ENCODE assay signal across 25 cellular contexts in genomic region chr22:48278620-48279464, GRCh38.
DNase-seq lines count a peak whose midpoint lies in the region; ATAC-seq, FAIRE-seq and TF ChIP-seq lines count a peak whose summit lies in the region.
"Had no signal": no experiment of that assay in that cellular context is flagged by ENCODE, and none has a peak within 500 bp of the region (broad histone marks: within the 10 kb centered on the region; RNA-seq: fewer than 3 reads in every experiment).

No MANE protein-coding gene starts in this region.

- intact Hi-C loops in kidney (cut with DNase I), result no loop called here

- peaks cover 13% of the 10 kb centered on the region for H3K9me3 Mint-ChIP-seq in progenitor cell of endocrine pancreas (ENCODE audit: low read depth)

- H3K4me2 ChIP-seq in MM.1S (ENCODE audit: low read depth, low read length), result no peak overlapping the region

- H3K9me3 ChIP-seq in MM.1S (replicated peaks; ENCODE audit: insufficient read depth, low read length) (0 out of 2 replicates have a peak, but pooled peaks cover 3% of the 10 kb centered on the region), T-helper 17 cell (ENCODE audit: control insufficient read depth, low read length, poor library complexity, severe bottlenecking) (no peaks in the 10 kb centered on the region), kidney (ENCODE audit: control insufficient read depth in 1 of 2, low read length in 2 of 2) (no peaks in the 10 kb centered on the region)
- H3K9me3 ChIP-seq: MG63, upper lobe of left lung had no signal

- H3F3A ChIP-seq in MM.1S (ENCODE audit: insufficient read depth, low read length), result no peaks in the 10 kb centered on the region

- H3K4me1 ChIP-seq in MM.1S (ENCODE audit: low read length), result no peaks in the 10 kb centered on the region
- H3K4me1 ChIP-seq in kidney (ENCODE audit: control insufficient read depth in 1 of 2, insufficient read depth in 1 of 2, low read depth in 1 of 2, low read length in 2 of 2), result no peaks in the 10 kb centered on the region
- H3K4me1 ChIP-seq: foreskin keratinocyte, left ventricle myocardium inferior, upper lobe of left lung had no signal

- H3K36me3 Mint-ChIP-seq in T-helper 17 cell (ENCODE audit: low read depth), result peaks cover 7% of the 10 kb centered on the region
- H3K36me3 Mint-ChIP-seq in progenitor cell of endocrine pancreas (ENCODE audit: insufficient read depth), result no peaks in the 10 kb centered on the region
- H3K36me3 Mint-ChIP-seq: activated naive CD8-positive, alpha-beta T cell had no signal

- peak; percentile 1 for DNase-seq in MM.1S
- no peak for DNase-seq in T-helper 17 cell
- peak; percentile 66 for DNase-seq in kidney
- DNase-seq in progenitor cell of endocrine pancreas (ENCODE audit: low spot score, unreplicated experiment), result no peak
- no peak for DNase-seq in NCI-H345 (lab: John Stamatoyannopoulos, UW)
- DNase-seq: activated CD4-positive, alpha-beta T cell treated with anti-CD3 and anti-CD28 coated beads, Interleukin-2, amount 50 U/mL, for 4 hours; activated CD4-positive, CD25-positive, alpha-beta regulatory T cell; activated CD8-positive, alpha-beta memory T cell treated with anti-CD3 and anti-CD28 coated beads, Interleukin-2, amount 50 U/mL, for 48 hours; COR-L47; DMS79; foreskin keratinocyte; GDM1; KBM-7; left ventricle myocardium inferior; MG63; NCI-H1436; SHP77 treated with DMSO at 0.1 percent for 48 hours; stimulated activated CD4-positive, alpha-beta T cell treated with anti-CD3 and anti-CD28 coated beads, Interleukin-2, amount 100 ng/mL, for 24 hours; T-helper 9 cell; upper lobe of left lung had no signal

- H3K27me3 Mint-ChIP-seq in T-helper 17 cell (peaks cover 27% of the 10 kb centered on the region), progenitor cell of endocrine pancreas (peaks cover 36% of the 10 kb centered on the region)

- no peaks in the 10 kb centered on the region for H4K20me1 ChIP-seq in MM.1S (ENCODE audit: insufficient read depth, low read length)
- H4K20me1 ChIP-seq: BLaER1 treated with 17β-estradiol and CSF1 and Interleukin-3, amounts not matched to agents 10 nM and 100 nM had no signal

- H3K4me3 ChIP-seq in MM.1S (ENCODE audit: low read length) (no peak overlapping the region), kidney (ENCODE audit: low read length in 2 of 2) (no peak overlapping the region)
- H3K4me3 ChIP-seq: BLaER1 treated with 17β-estradiol and CSF1 and Interleukin-3, amounts not matched to agents 10 nM and 100 nM; left ventricle myocardium inferior; MG63; upper lobe of left lung had no signal

- H3K9ac ChIP-seq in MM.1S (ENCODE audit: low read length) (no peak overlapping the region), kidney (ENCODE audit: low read length in 2 of 2) (no peak overlapping the region)
- H3K9ac ChIP-seq: BLaER1 treated with 17β-estradiol and CSF1 and Interleukin-3, amounts not matched to agents 10 nM and 100 nM had no signal

- H3K9me2 ChIP-seq in MM.1S (replicated peaks; ENCODE audit: insufficient read depth, low read length), result no peaks in the 10 kb centered on the region

- no peaks in the 10 kb centered on the region for H3K79me2 ChIP-seq in MM.1S (ENCODE audit: low read length)

- H3K4me3 Mint-ChIP-seq in T-helper 17 cell, result peak overlapping the region; percentile 3
- no peak overlapping the region for H3K4me3 Mint-ChIP-seq in progenitor cell of endocrine pancreas (ENCODE audit: low read depth)
- H3K4me3 Mint-ChIP-seq: activated naive CD8-positive, alpha-beta T cell had no signal

- FAIRE-seq in kidney (lab: Jason Lieb, UNC), result no peak

- no peaks in the 10 kb centered on the region for H3K4me1 Mint-ChIP-seq in T-helper 17 cell
- H3K4me1 Mint-ChIP-seq in progenitor cell of endocrine pancreas (ENCODE audit: low read depth), result peaks cover 11% of the 10 kb centered on the region

- TF ChIP-seq CTCF in MM.1S (IDR thresholded peaks at IDR 0.05; ENCODE audit: low read length) (no peak), kidney (IDR thresholded peaks at IDR 0.05; ENCODE audit: borderline replicate concordance, extremely low read depth, insufficient read depth) (no peak), progenitor cell of endocrine pancreas (IDR thresholded peaks at IDR 0.05; ENCODE audit: unreplicated experiment) (no peak)

- ATAC-seq in T-helper 17 cell (no peak), HG03175 (IDR thresholded peaks at IDR 0.05; ENCODE audit: unreplicated experiment) (no peak), HG02840 (IDR thresholded peaks at IDR 0.05; ENCODE audit: low FRiP score, unreplicated experiment) (no peak)
- ATAC-seq: esophagus mucosa, foreskin keratinocyte had no signal

- no peak overlapping the region for H3K27ac Mint-ChIP-seq in T-helper 17 cell
- H3K27ac Mint-ChIP-seq in progenitor cell of endocrine pancreas, result peak overlapping the region; percentile 18
- H3K27ac Mint-ChIP-seq: activated naive CD8-positive, alpha-beta T cell had no signal

- no peak overlapping the region for H2AFZ ChIP-seq in MM.1S (ENCODE audit: low read length)

- H3K36me3 ChIP-seq in MM.1S (replicated peaks; ENCODE audit: insufficient read depth, low read length) (no peaks in the 10 kb centered on the region), kidney (ENCODE audit: control insufficient read depth in 1 of 2, insufficient read depth in 2 of 2, low read length in 2 of 2) (no peaks in the 10 kb centered on the region)
- H3K36me3 ChIP-seq: BLaER1 treated with 17β-estradiol and CSF1 and Interleukin-3, amounts not matched to agents 10 nM and 100 nM; left ventricle myocardium inferior; MG63; upper lobe of left lung had no signal

- H3K27me3 ChIP-seq in MM.1S (replicated peaks; ENCODE audit: insufficient read depth, low read length), result no peaks in the 10 kb centered on the region
- H3K27me3 ChIP-seq: BLaER1 treated with 17β-estradiol and CSF1 and Interleukin-3, amounts not matched to agents 10 nM and 100 nM; foreskin keratinocyte; MG63; upper lobe of left lung had no signal

- H3K27ac ChIP-seq in MM.1S (ENCODE audit: low read length) (no peak overlapping the region), kidney (ENCODE audit: low read depth in 2 of 2, low read length in 2 of 2) (no peak overlapping the region)
- H3K27ac ChIP-seq: BLaER1 treated with 17β-estradiol and CSF1 and Interleukin-3, amounts not matched to agents 10 nM and 100 nM; foreskin keratinocyte; left ventricle myocardium inferior; upper lobe of left lung had no signal

Comparison
In these comparisons a context has a peak if more than half of its experiments do, and no peak if none do; other contexts are left out.
1. DNase-seq: peak in MM.1S (single experiment) and kidney (single experiment); none in T-helper 17 cell (0 of 3), progenitor cell of endocrine pancreas (single experiment) and NCI-H345 (single experiment).